In genomic region chr12:76879710-76880025, GRCh38 we compare ENCODE assay signal across 8 cellular contexts. TPM values are rescaled to one million over a fixed set of nuclear protein-coding genes. Genes with fewer than 3 reads are reported as not detected.
DNase-seq lines count a peak whose midpoint lies in the region; ATAC-seq and TF ChIP-seq lines count a peak whose summit lies in the region.

No MANE protein-coding gene starts in this region.

- H3K27ac ChIP-seq in ascending aorta (peak overlapping the region; percentile 94 to 98), layer of hippocampus (ENCODE audit: low read depth, low read length) (peak overlapping the region; percentile 15), tibial nerve (peak overlapping the region; percentile 47 to 88 (median 85))

- no peaks in the 10 kb centered on the region for H3K9me3 Mint-ChIP-seq in activated T-cell treated with anti-CD3 and anti-CD28 coated beads, Interleukin-2, amount 50 U/mL, for 24 hours

- peaks cover 65% of the 10 kb centered on the region for H3K27me3 Mint-ChIP-seq in activated T-cell treated with anti-CD3 and anti-CD28 coated beads, Interleukin-2, amount 50 U/mL, for 24 hours

- 26 to 28% methylated on average over 6 of the region's 6 CpGs for WGBS in tibial nerve, 2 donors

- no peaks in the 10 kb centered on the region for H3K27me3 ChIP-seq in ascending aorta
- no peaks in the 10 kb centered on the region for H3K27me3 ChIP-seq in layer of hippocampus (ENCODE audit: control insufficient read depth, insufficient read depth, low read length)
- no peaks in the 10 kb centered on the region for H3K27me3 ChIP-seq in tibial nerve

- TF ChIP-seq EP300 in tibial nerve (IDR thresholded peaks at IDR 0.05): no peak

- peak in 1 of 3 experiments; percentile 9 for TF ChIP-seq CTCF in ascending aorta (IDR thresholded peaks at IDR 0.05)
- peak in 1 of 5 experiments; percentile 0 for TF ChIP-seq CTCF in tibial nerve (IDR thresholded peaks at IDR 0.05)

- H3K4me1 ChIP-seq in ascending aorta: peaks cover 0 to 30% of the 10 kb centered on the region in 2 donors
- H3K4me1 ChIP-seq in tibial nerve: peaks cover 0 to 26% (median 0%) of the 10 kb centered on the region in 4 donors

- H3K4me3 ChIP-seq in ascending aorta: peak overlapping the region; percentile 70 to 76
- peak overlapping the region; percentile 48 to 68 (median 58) for H3K4me3 ChIP-seq in tibial nerve

- H3K4me3 Mint-ChIP-seq in activated T-cell treated with anti-CD3 and anti-CD28 coated beads, Interleukin-2, amount 50 U/mL, for 24 hours: peak overlapping the region; percentile 80

- no peak for TF ChIP-seq POLR2A in tibial nerve (IDR thresholded peaks at IDR 0.05)

- ATAC-seq in HG03139 (IDR thresholded peaks at IDR 0.05; ENCODE audit: unreplicated experiment) (no peak), HG03039 (IDR thresholded peaks at IDR 0.05; ENCODE audit: unreplicated experiment) (no peak)

- DNase-seq in activated T-cell treated with anti-CD3 and anti-CD28 coated beads, Interleukin-2, amount 50 U/mL, for 24 hours: no peak
- no peak for DNase-seq in activated T-cell treated with anti-CD3 and anti-CD28 coated beads, Interleukin-2, amount 50 U/mL, for 1 hour
- DNase-seq in ascending aorta (ENCODE audit: low spot score in 2 of 2): peak; percentile 18 to 79
- no peak for DNase-seq in tibial nerve (ENCODE audit: low spot score in 2 of 2)
- DNase-seq in NCI-H446 treated with DMSO at 0.1 percent for 48 hours (lab: John Stamatoyannopoulos, UW): no peak

- peaks cover 17% of the 10 kb centered on the region for H3K4me1 Mint-ChIP-seq in activated T-cell treated with anti-CD3 and anti-CD28 coated beads, Interleukin-2, amount 50 U/mL, for 24 hours (ENCODE audit: low read depth)

- intact Hi-C loops in ascending aorta (cut with DNase I): loop anchor here (1.0 to 2.0 kb wide), 5 partner anchors 35 to 795 kb away; partner anchors contain the start of genes NAP1L1, OSBPL8 and ZDHHC17

- peak overlapping the region; percentile 26 for H3K27ac Mint-ChIP-seq in activated T-cell treated with anti-CD3 and anti-CD28 coated beads, Interleukin-2, amount 50 U/mL, for 24 hours

- peaks cover 3% of the 10 kb centered on the region for H3K36me3 Mint-ChIP-seq in activated T-cell treated with anti-CD3 and anti-CD28 coated beads, Interleukin-2, amount 50 U/mL, for 24 hours (ENCODE audit: low read depth)

- H3K36me3 ChIP-seq in ascending aorta (no peaks in the 10 kb centered on the region), tibial nerve (no peaks in the 10 kb centered on the region)

- H3K9me3 ChIP-seq in ascending aorta (peaks cover 0 to 4% of the 10 kb centered on the region in 2 donors), tibial nerve (no peaks in the 10 kb centered on the region)

RNA-seq across cellular contexts. Expression of gene CSRP2, which starts 0.8 kb away (rescaled TPM):
- total RNA-seq in ascending aorta: 59.7 TPM
- total RNA-seq in tibial nerve: 10 to 100 TPM in 3 of 4 donors, 1 to 10 TPM in 1; 5.0 to 28.6 (median 18.4) TPM

Comparison
In these comparisons a context has a peak if more than half of its experiments do, and no peak if none do; other contexts are left out.
1. DNase-seq: peak in ascending aorta (2 of 2); none in activated T-cell treated with anti-CD3 and anti-CD28 coated beads, Interleukin-2, amount 50 U/mL, for 24 hours (single experiment), activated T-cell treated with anti-CD3 and anti-CD28 coated beads, Interleukin-2, amount 50 U/mL, for 1 hour (single experiment), tibial nerve (0 of 2) and NCI-H446 treated with DMSO at 0.1 percent for 48 hours (single experiment).
2. H3K27ac ChIP-seq: peak in every context shown above with its lines; median percentile 96 in ascending aorta; 85 in tibial nerve; 15 in layer of hippocampus.